ENCODE assay signal across 1 cellular context in the genomic region with DNA sequence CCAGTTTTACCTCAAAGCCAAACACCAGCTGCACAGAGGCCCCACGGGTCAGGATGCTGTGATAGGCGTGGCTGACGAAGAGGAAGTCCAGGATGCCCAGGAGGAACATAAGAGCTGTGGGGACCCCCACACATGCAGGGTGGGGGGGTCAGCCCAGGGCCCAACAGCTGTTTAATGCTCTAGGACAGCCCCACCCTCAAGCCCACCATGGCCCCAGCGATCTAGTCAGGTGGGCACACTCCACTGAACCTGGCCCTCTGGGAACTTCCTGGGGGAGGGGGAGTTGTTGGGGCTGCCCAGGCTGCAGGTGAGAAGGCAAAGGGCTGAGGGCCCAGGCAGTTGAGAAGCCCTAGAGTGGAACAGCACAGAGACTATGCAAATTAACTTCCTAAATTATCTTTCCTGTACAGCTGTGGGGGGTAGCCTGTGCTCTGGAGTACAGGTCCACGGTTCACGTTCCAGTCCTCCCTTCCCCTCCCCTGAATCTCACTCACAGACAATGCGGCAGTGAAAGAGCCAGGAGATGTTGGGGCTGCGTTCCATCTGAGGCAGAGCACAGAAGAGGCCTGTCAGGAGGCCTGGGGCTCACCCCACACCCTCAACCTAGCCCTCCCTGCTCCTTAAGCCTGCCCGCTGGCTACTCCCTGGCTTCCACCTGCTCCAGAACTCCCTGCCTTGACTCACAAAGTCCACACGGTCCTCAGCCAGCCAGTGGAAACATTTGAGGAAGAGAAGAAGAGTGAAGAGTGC.
TF ChIP-seq lines count a peak whose summit lies in the region.

No MANE protein-coding gene starts in this region.

TF ChIP-seq in SK-N-SH treated with all-trans-retinoic acid at 6 μM for 48 hours, 23 proteins besides CTCF, POLR2A, EP300 and RAD21 (continued from another document):
- TF ChIP-seq ZC3H10 (CRISPR knock-in tag; IDR thresholded peaks at IDR 0.05) = no peak
